8 cellular contexts compared by ENCODE assay signal in the genomic region with DNA sequence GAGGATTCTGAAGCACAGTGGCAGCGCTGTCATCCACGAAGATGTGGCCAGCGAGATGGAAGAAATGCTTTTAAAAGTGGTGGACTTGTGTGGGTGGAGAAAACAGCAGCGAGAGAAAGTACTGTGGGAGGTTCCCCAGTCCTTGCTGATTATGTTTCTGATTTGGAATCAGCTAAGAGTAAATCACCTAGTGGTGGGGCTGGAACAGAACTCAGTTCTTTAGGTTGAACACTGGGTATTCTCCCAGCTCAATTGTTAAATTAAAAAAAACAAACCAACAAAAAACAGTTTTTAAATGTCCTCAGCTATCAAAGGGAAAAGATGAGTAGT. TPM values are rescaled to one million over a fixed set of nuclear protein-coding genes. Genes with fewer than 3 reads are reported as not detected.
A peak's percentile ranks its signal among the peaks of the same experiment; 100 is the strongest.
DNase-seq lines count a peak whose midpoint lies in the region; ATAC-seq and TF ChIP-seq lines count a peak whose summit lies in the region.

No MANE protein-coding gene starts in this region.

- H3K9me3 Mint-ChIP-seq in activated naive CD8-positive, alpha-beta T cell treated with anti-CD3 and anti-CD28 coated beads for 36 hours: no peaks in the 10 kb centered on the region

- H3K79me2 ChIP-seq in hepatocyte: peaks cover 36% of the 10 kb centered on the region

- DNase-seq in ELR (ENCODE audit: low read depth) (peak; percentile 57), hepatocyte (ENCODE audit: low spot score) (peak; percentile 29), spleen (no peak), omental fat pad (ENCODE audit: low spot score) (no peak), amniotic stem cell (lab: John Stamatoyannopoulos, UW) (no peak)
- DNase-seq in activated naive CD8-positive, alpha-beta T cell treated with anti-CD3 and anti-CD28 coated beads for 36 hours: no peak

- peak overlapping the region; percentile 84 for H3K4me3 Mint-ChIP-seq in activated naive CD8-positive, alpha-beta T cell treated with anti-CD3 and anti-CD28 coated beads for 36 hours

- H3K4me3 ChIP-seq in HUES64 (ENCODE audit: low read length) (peak overlapping the region; percentile 90), hepatocyte (peak overlapping the region; percentile 42), spleen (peak overlapping the region; percentile 64 to 90 (median 72))

- peaks cover 28% of the 10 kb centered on the region for H3K27me3 Mint-ChIP-seq in activated naive CD8-positive, alpha-beta T cell treated with anti-CD3 and anti-CD28 coated beads for 36 hours

- H3K27me3 ChIP-seq in HUES64 (ENCODE audit: insufficient read depth, low read length) (peaks cover 34% of the 10 kb centered on the region), hepatocyte (peaks cover 22% of the 10 kb centered on the region), spleen (replicated peaks in 1 of 7) (peaks cover 0 to 25% (median 8%) of the 10 kb centered on the region in 7 donors)

- H3K9me2 ChIP-seq in hepatocyte (replicated peaks; ENCODE audit: insufficient read depth): no peaks in the 10 kb centered on the region

- H3K36me3 Mint-ChIP-seq in activated naive CD8-positive, alpha-beta T cell treated with anti-CD3 and anti-CD28 coated beads for 36 hours: peaks cover 15% of the 10 kb centered on the region

- intact Hi-C loops in spleen (cut with DNase I; ENCODE audit: low total_unique reads): no loop called here

- TF ChIP-seq CTCF in hepatocyte (IDR thresholded peaks at IDR 0.05; ENCODE audit: poor library complexity): peak; percentile 7
- TF ChIP-seq CTCF in spleen (IDR thresholded peaks at IDR 0.05 in 8 of 11, conservative IDR thresholded peaks at IDR 0.05 in 3 of 11): peak in 1 of 11 experiments; percentile 11
- no peak for TF ChIP-seq CTCF in omental fat pad (IDR thresholded peaks at IDR 0.05)

- H2AFZ ChIP-seq in hepatocyte: peak overlapping the region; percentile 92

- TF ChIP-seq POLR2A in spleen (IDR thresholded peaks at IDR 0.05): no peak

- peaks cover 18% of the 10 kb centered on the region for H3K4me1 Mint-ChIP-seq in activated naive CD8-positive, alpha-beta T cell treated with anti-CD3 and anti-CD28 coated beads for 36 hours

- H3K9me3 ChIP-seq in HUES64 (ENCODE audit: insufficient read depth, low read depth, low read length): no peaks in the 10 kb centered on the region
- H3K9me3 ChIP-seq in hepatocyte (ENCODE audit: low read depth): no peaks in the 10 kb centered on the region
- no peaks in the 10 kb centered on the region for H3K9me3 ChIP-seq in spleen

- under 1% methylated on average over 4 of the region's 4 CpGs for WGBS in HUES64
- WGBS in hepatocyte (ENCODE audit: low lambda C conversion rate, missing lambda C conversion rate): 2% methylated on average over 4 of the region's 4 CpGs
- 0 to 1% (median 0%) methylated on average over 4 of the region's 4 CpGs for WGBS in spleen, 5 donors

- peak overlapping the region; percentile 38 for H3K27ac Mint-ChIP-seq in activated naive CD8-positive, alpha-beta T cell treated with anti-CD3 and anti-CD28 coated beads for 36 hours

- H3K27ac ChIP-seq in HUES64 (ENCODE audit: low read depth, low read length) (no peak overlapping the region), hepatocyte (peak overlapping the region; percentile 80), spleen (peak overlapping the region; percentile 76 to 88 (median 86))

- H3K4me1 ChIP-seq in HUES64 (ENCODE audit: insufficient read depth, low read length) (peaks cover 4% of the 10 kb centered on the region; the same call in 1 of the 2 replicates), hepatocyte (ENCODE audit: insufficient read depth) (peaks cover 6% of the 10 kb centered on the region), spleen (peaks cover 8 to 50% (median 31%) of the 10 kb centered on the region in 6 donors)

- H3K36me3 ChIP-seq in HUES64 (ENCODE audit: insufficient read depth, low read length) (peaks cover 29% of the 10 kb centered on the region), hepatocyte (replicated peaks; ENCODE audit: insufficient read depth, low read depth) (no peaks in the 10 kb centered on the region), spleen (peaks cover 0 to 31% (median 7%) of the 10 kb centered on the region in 6 donors)

- ATAC-seq in GM21367 (IDR thresholded peaks at IDR 0.05; ENCODE audit: unreplicated experiment) (peak; percentile 39), omental fat pad (ENCODE audit: low FRiP score) (no peak)

- H3K9ac ChIP-seq in HUES64 (ENCODE audit: low read depth, low read length): peak overlapping the region; percentile 52

- peaks cover 13% of the 10 kb centered on the region for H4K20me1 ChIP-seq in hepatocyte (ENCODE audit: insufficient read depth, poor library complexity, severe bottlenecking)

- H3K4me2 ChIP-seq in hepatocyte: peak overlapping the region; percentile 76

RNA-seq across cellular contexts. Expression of a gene that starts 0.5 kb away (rescaled TPM):
- polyA plus RNA-seq in HUES64 (2013, experiment 1 of 2): 16.8 TPM
- polyA plus RNA-seq in HUES64 (2013, experiment 2 of 2): 16.7 TPM
- 1 to 10 TPM; 8.3 to 8.7 TPM for total RNA-seq in activated naive CD8-positive, alpha-beta T cell treated with anti-CD3 and anti-CD28 coated beads for 36 hours
- total RNA-seq in hepatocyte (23.6 and 26.6 TPM in 2 replicates), spleen (10 to 100 TPM; 19.1 to 25.9 (median 22.2) TPM), omental fat pad (10 to 100 TPM in 2 of 4 donors, 1 to 10 TPM in 2; 8.5 to 20.8 (median 11.5) TPM)
- polyA plus RNA-seq in hepatocyte (13.2 and 14.3 TPM in 2 replicates), spleen (1 to 10 TPM; 6.1 to 8.0 (median 6.4) TPM)

Comparison
In these comparisons a context has a peak if more than half of its experiments do, and no peak if none do; other contexts are left out.
1. DNase-seq: peak in ELR (single experiment) and hepatocyte (single experiment); none in activated naive CD8-positive, alpha-beta T cell treated with anti-CD3 and anti-CD28 coated beads for 36 hours (single experiment), spleen (single experiment), omental fat pad (single experiment) and amniotic stem cell (single experiment).
2. Peak in every context shown above with its lines, with median percentiles within 50 percentile points of each other: H3K4me3 ChIP-seq.